ENCODE assay signal across 19 cellular contexts in the genomic region with DNA sequence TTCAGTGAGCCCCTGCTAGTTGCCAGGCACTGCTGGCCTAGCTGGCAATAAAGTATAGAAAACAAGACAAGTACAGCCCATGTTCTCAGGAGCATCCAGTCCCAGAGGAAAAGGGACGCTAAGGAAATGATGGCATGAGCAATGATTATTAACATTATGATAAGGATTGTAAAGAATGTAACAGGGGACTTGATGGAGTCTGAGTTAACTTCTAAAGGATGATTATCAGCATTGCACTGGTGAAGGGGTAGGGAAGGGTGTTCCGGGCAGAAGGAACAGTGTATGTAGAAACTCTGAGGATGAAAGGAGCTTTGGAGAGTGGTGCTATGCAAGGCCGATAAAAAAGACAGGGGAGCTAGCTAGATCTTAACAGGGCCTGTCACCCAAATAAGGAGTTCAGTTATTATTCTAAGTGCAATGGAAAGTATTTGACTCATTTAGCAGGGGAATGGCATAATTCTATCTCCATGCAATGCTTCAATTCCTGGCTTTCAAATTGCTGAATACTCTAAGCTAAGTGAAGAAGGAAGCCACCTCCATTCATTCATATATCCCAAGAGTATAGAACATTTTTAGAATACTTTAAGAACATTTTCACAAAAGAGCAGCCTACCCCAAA.
DNase-seq lines count a peak whose midpoint lies in the region; ATAC-seq lines count a peak whose summit lies in the region.
"Had no signal": no experiment of that assay in that cellular context is flagged by ENCODE, and none has a peak within 500 bp of the region (broad histone marks: within the 10 kb centered on the region; RNA-seq: fewer than 3 reads in every experiment).

No MANE protein-coding gene starts in this region.

- H3K9me3 Mint-ChIP-seq in stimulated activated effector memory CD8-positive, alpha-beta T cell treated with anti-CD3 and anti-CD28 coated beads, Interleukin-12 subunit alpha, Interleukin-12 subunit beta, amount 100 ng/mL, for 72 hours, result no peaks in the 10 kb centered on the region
- H3K9me3 Mint-ChIP-seq: activated naive CD4-positive, alpha-beta T cell treated with anti-CD3 and anti-CD28 coated beads for 36 hours; GM23338; T-helper 1 cell treated with Interleukin-12 subunit alpha and Interleukin-12 subunit beta and Interleukin-4 antibody, amounts not matched to agents 30 μg/mL and 1 μg/mL, for 36 hours had no signal

- H3K27ac Mint-ChIP-seq in stimulated activated effector memory CD8-positive, alpha-beta T cell treated with anti-CD3 and anti-CD28 coated beads, Interleukin-12 subunit alpha, Interleukin-12 subunit beta, amount 100 ng/mL, for 72 hours, result no peak overlapping the region
- H3K27ac Mint-ChIP-seq: activated naive CD4-positive, alpha-beta T cell treated with anti-CD3 and anti-CD28 coated beads for 36 hours; T-helper 1 cell treated with Interleukin-12 subunit alpha and Interleukin-12 subunit beta and Interleukin-4 antibody, amounts not matched to agents 30 μg/mL and 1 μg/mL, for 36 hours had no signal

- ATAC-seq in left lobe of liver, result peak; percentile 15
- ATAC-seq in stimulated activated effector memory CD8-positive, alpha-beta T cell treated with anti-CD3 and anti-CD28 coated beads, Interleukin-12 subunit alpha, Interleukin-12 subunit beta, amount 100 ng/mL, for 72 hours, result no peak
- ATAC-seq: activated CD4-positive, CD25-positive, alpha-beta regulatory T cell treated with anti-CD3 and anti-CD28 coated beads, Interleukin-2, amount 50 U/mL, for 24 hours; GM23338 had no signal

- no peaks in the 10 kb centered on the region for H3K36me3 Mint-ChIP-seq in stimulated activated effector memory CD8-positive, alpha-beta T cell treated with anti-CD3 and anti-CD28 coated beads, Interleukin-12 subunit alpha, Interleukin-12 subunit beta, amount 100 ng/mL, for 72 hours

- H3K9me3 ChIP-seq in subcutaneous abdominal adipose tissue (ENCODE audit: control insufficient read depth in 5 of 5, low read length in 5 of 5), result no peaks in the 10 kb centered on the region
- H3K9me3 ChIP-seq: BE2C had no signal

- peaks cover 0 to 25% (median 22%) of the 10 kb centered on the region in 5 donors for H3K4me1 ChIP-seq in subcutaneous abdominal adipose tissue (ENCODE audit: control insufficient read depth in 5 of 5, insufficient read depth in 5 of 5, low read length in 5 of 5)
- H3K4me1 ChIP-seq: BE2C had no signal

- H3K4me1 Mint-ChIP-seq in stimulated activated effector memory CD8-positive, alpha-beta T cell treated with anti-CD3 and anti-CD28 coated beads, Interleukin-12 subunit alpha, Interleukin-12 subunit beta, amount 100 ng/mL, for 72 hours, result no peaks in the 10 kb centered on the region

- H3K4me3 ChIP-seq in subcutaneous abdominal adipose tissue (ENCODE audit: low read depth in 1 of 5, low read length in 5 of 5), result no peak overlapping the region
- H3K4me3 ChIP-seq: GM23338 had no signal

- no peak overlapping the region for H3K4me3 Mint-ChIP-seq in stimulated activated effector memory CD8-positive, alpha-beta T cell treated with anti-CD3 and anti-CD28 coated beads, Interleukin-12 subunit alpha, Interleukin-12 subunit beta, amount 100 ng/mL, for 72 hours
- H3K4me3 Mint-ChIP-seq: activated naive CD4-positive, alpha-beta T cell treated with anti-CD3 and anti-CD28 coated beads for 36 hours; GM23338; T-helper 1 cell treated with Interleukin-12 subunit alpha and Interleukin-12 subunit beta and Interleukin-4 antibody, amounts not matched to agents 30 μg/mL and 1 μg/mL, for 36 hours had no signal

- H3K9ac ChIP-seq in subcutaneous abdominal adipose tissue (ENCODE audit: low read length in 5 of 5), result no peak overlapping the region

- peak; percentile 44 for DNase-seq in GM03348 (ENCODE audit: low spot score)
- peak; percentile 50 for DNase-seq in astrocyte of the hippocampus (ENCODE audit: low read depth, low spot score)
- no peak for DNase-seq in left lobe of liver (ENCODE audit: low spot score)
- no peak for DNase-seq in NCI-H187 treated with DMSO at 0.1 percent for 48 hours (lab: John Stamatoyannopoulos, UW)
- no peak for DNase-seq in stimulated activated effector memory CD8-positive, alpha-beta T cell treated with anti-CD3 and anti-CD28 coated beads, Interleukin-12 subunit alpha, Interleukin-12 subunit beta, amount 100 ng/mL, for 72 hours (ENCODE audit: low spot score in 2 of 2)
- no peak for DNase-seq in activated CD8-positive, alpha-beta memory T cell treated with anti-CD3 and anti-CD28 coated beads, Interleukin-2, amount 50 U/mL, for 48 hours
- DNase-seq in HUDEP-2 (lab: John Stamatoyannopoulos, UW; ENCODE audit: unreplicated experiment in 76 of 76), result no peak
- DNase-seq: activated naive CD4-positive, alpha-beta T cell treated with anti-CD3 and anti-CD28 coated beads for 36 hours; BE2C; central memory CD4-positive, alpha-beta T cell; DMS 273 treated with DMSO at 0.1 percent for 48 hours; NCI-H2081 treated with DMSO at 0.1 percent for 48 hours; NCI-H82; posterior cingulate gyrus; RPMI8226 had no signal

- H3K27me3 ChIP-seq in subcutaneous abdominal adipose tissue (ENCODE audit: control insufficient read depth in 5 of 5, insufficient read depth in 4 of 5, low read length in 5 of 5), result no peaks in the 10 kb centered on the region
- H3K27me3 ChIP-seq: BE2C had no signal

- peak overlapping the region; percentile 52 for H3K27ac ChIP-seq in subcutaneous abdominal adipose tissue (ENCODE audit: low read depth, low read length)

- H3K36me3 ChIP-seq in subcutaneous abdominal adipose tissue (ENCODE audit: control insufficient read depth in 5 of 5, insufficient read depth in 5 of 5, low read length in 5 of 5), result no peaks in the 10 kb centered on the region
- H3K36me3 ChIP-seq: BE2C had no signal

Comparison
In these comparisons a context has a peak if more than half of its experiments do, and no peak if none do; other contexts are left out.
1. DNase-seq: peak in GM03348 (single experiment) and astrocyte of the hippocampus (single experiment); none in left lobe of liver (single experiment), NCI-H187 treated with DMSO at 0.1 percent for 48 hours (single experiment), stimulated activated effector memory CD8-positive, alpha-beta T cell treated with anti-CD3 and anti-CD28 coated beads, Interleukin-12 subunit alpha, Interleukin-12 subunit beta, amount 100 ng/mL, for 72 hours (0 of 2), activated CD8-positive, alpha-beta memory T cell treated with anti-CD3 and anti-CD28 coated beads, Interleukin-2, amount 50 U/mL, for 48 hours (single experiment) and HUDEP-2 (0 of 76).